ENCODE assay signal across 1 cellular context in the genomic region with DNA sequence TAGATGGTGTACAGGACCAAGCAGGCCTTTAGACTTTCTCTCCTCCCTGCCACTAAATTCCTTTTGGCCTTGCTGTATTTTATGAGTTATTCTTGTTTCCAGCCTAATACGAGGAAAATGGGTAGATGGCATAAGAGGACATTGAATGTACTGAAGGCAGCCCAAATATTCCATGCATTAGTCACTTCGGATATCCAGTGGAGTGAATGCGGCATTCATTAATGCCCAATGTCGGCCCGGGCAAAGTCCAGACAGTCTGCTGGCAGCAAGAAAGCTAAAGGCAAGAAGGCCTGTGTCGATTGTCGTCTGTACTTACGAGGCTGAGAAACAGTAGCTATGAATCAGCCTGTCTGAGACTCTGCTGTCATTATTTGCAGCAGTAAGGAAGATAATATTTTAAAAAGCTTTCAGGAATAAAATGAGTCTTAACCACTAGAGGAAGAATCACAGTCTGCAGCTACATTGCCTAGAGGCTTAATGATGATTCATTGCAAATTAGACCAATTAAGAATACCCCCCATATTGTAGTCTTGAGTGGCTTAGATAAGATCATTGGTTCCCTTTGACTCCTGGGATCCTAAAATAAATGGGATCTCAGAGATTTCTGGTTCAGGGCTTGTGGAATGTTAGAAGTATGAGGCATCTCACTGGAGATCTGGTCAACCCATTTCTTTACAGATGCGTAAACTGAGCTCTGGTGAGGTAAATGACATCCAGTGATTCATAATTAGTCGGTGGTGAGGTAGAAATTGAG.
TF ChIP-seq lines count a peak whose summit lies in the region.

No MANE protein-coding gene starts in this region.

TF ChIP-seq in SK-N-SH treated with all-trans-retinoic acid at 6 μM for 48 hours, 23 proteins besides CTCF, POLR2A, EP300 and RAD21 (continued from another document):
- TF ChIP-seq, protein P1, sequence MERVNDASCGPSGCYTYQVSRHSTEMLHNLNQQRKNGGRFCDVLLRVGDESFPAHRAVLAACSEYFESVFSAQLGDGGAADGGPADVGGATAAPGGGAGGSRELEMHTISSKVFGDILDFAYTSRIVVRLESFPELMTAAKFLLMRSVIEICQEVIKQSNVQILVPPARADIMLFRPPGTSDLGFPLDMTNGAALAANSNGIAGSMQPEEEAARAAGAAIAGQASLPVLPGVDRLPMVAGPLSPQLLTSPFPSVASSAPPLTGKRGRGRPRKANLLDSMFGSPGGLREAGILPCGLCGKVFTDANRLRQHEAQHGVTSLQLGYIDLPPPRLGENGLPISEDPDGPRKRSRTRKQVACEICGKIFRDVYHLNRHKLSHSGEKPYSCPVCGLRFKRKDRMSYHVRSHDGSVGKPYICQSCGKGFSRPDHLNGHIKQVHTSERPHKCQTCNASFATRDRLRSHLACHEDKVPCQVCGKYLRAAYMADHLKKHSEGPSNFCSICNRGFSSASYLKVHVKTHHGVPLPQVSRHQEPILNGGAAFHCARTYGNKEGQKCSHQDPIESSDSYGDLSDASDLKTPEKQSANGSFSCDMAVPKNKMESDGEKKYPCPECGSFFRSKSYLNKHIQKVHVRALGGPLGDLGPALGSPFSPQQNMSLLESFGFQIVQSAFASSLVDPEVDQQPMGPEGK (CRISPR knock-in tag; IDR thresholded peaks at IDR 0.05; ENCODE audit: borderline replicate concordance): peak; percentile 34
- TF ChIP-seq, protein P2, sequence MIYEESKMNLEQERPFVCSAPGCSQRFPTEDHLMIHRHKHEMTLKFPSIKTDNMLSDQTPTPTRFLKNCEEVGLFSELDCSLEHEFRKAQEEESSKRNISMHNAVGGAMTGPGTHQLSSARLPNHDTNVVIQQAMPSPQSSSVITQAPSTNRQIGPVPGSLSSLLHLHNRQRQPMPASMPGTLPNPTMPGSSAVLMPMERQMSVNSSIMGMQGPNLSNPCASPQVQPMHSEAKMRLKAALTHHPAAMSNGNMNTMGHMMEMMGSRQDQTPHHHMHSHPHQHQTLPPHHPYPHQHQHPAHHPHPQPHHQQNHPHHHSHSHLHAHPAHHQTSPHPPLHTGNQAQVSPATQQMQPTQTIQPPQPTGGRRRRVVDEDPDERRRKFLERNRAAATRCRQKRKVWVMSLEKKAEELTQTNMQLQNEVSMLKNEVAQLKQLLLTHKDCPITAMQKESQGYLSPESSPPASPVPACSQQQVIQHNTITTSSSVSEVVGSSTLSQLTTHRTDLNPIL (CRISPR knock-in tag; IDR thresholded peaks at IDR 0.05; ENCODE audit: low read depth): peak; percentile 82
